8 cellular contexts compared by ENCODE assay signal in the genomic region with DNA sequence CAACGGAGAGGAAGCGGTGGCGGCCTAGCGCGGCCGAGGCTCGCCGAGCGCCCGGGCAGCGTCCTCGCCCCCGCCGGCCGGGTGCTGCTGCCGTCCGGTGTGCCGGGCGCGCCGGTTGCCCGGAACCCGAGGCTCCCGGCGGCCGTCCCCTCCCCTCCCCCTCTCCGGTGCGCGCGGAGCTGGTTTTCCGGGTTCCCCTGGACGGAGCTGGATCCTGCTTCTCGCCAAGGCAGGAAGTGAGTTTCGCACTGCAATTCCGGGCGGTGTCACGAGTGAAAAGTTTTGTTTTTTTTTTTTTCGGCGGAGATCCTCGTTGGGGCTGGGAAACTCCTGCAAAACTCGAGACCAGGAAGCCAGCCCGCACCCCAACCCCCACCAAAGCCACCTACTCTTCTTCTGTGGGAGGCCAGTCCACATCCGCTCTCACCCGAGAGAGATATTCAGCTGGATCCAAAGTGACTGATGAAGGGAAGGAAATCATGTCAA.
DNase-seq lines count a peak whose midpoint lies in the region; ATAC-seq and TF ChIP-seq lines count a peak whose summit lies in the region.

ERBIN (plus strand) TSS at position 300 of the 486 bp plus-strand sequence. CDS start 66,144 bp downstream, outside the sequence.

- peak; percentile 60 for TF ChIP-seq POLR2A in GM15510 (IDR thresholded peaks at IDR 0.05; ENCODE audit: borderline replicate concordance, extremely low read depth, insufficient read length)

- peak; percentile 27 for ATAC-seq in HG02759 (IDR thresholded peaks at IDR 0.05; ENCODE audit: unreplicated experiment)

- DNase-seq in NCI-H2029 treated with DMSO at 0.1 percent for 48 hours (lab: John Stamatoyannopoulos, UW) (peak; percentile 44), OCI-M2 (lab: John Stamatoyannopoulos, UW; ENCODE audit: unreplicated experiment) (no peak)
- peak; percentile 75 for DNase-seq in activated CD4-positive, alpha-beta T cell treated with anti-CD3 and anti-CD28 coated beads for 48 hours
- DNase-seq in stimulated activated CD4-positive, alpha-beta T cell treated with anti-CD3 and anti-CD28 coated beads, Interleukin-1b, Interleukin-23, amount 100 ng/mL, for 4 hours (ENCODE audit: low read depth in 2 of 2) = peak; percentile 39 to 57

- no peaks in the 10 kb centered on the region for H3K27me3 ChIP-seq in layer of hippocampus (ENCODE audit: control insufficient read depth, insufficient read depth, low read length)

- H3K27ac ChIP-seq in cingulate gyrus (ENCODE audit: low read depth, low read length) = peak within 1 kb of the TSS; percentile 96
- H3K27ac ChIP-seq in layer of hippocampus (ENCODE audit: low read depth, low read length) = peak within 1 kb of the TSS; percentile 98
